Comparison of ENCODE assay signal across 22 cellular contexts in the genomic region with DNA sequence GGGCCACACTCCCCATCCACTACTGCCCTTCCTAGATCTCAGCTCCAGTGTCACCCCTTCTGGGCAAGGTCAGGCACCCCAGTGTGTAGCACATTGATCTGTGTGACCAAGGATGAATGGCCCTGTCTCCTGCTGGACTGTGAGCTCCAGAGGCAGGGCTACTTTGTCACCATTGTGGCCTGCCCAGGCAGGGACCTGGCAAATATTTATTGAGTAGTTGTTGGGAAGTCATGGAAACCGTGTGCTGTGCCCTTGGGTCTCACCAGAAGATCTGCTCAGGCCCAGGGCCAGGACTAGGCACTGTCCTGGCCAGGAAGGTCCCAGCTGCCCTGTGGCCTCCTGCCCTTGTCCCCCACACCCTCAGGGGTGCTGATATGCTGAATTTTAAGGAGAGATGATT. TPM values are rescaled to one million over a fixed set of nuclear protein-coding genes. Genes with fewer than 3 reads are reported as not detected.
DNase-seq lines count a peak whose midpoint lies in the region; ATAC-seq, FAIRE-seq and TF ChIP-seq lines count a peak whose summit lies in the region.
"Had no signal": no experiment of that assay in that cellular context is flagged by ENCODE, and none has a peak within 500 bp of the region (broad histone marks: within the 10 kb centered on the region; RNA-seq: fewer than 3 reads in every experiment).

No MANE protein-coding gene starts in this region.

- intact Hi-C loops in CD14-positive monocyte (cut with micrococcal nuclease) (no loop called here), HepG2 (cut with micrococcal nuclease; ENCODE audit: unreplicated experiment) (no loop called here)
- intact Hi-C loops in activated T-helper 1 cell treated with anti-CD3 and anti-CD28 coated beads, Interleukin-12 subunit alpha, Interleukin-12 subunit beta, Interleukin-2, Interleukin-4 antibody, amounts not matched to agents 30 ng/mL and 10 ng/mL and 1 ng/mL, durations not matched to agents 14 hours and 24 hours and 36 hours (cut with micrococcal nuclease) = no loop called here

- peak overlapping the region in 4 of 7 donors; percentile 41 to 61 (median 58) for H3K27ac Mint-ChIP-seq in CD14-positive monocyte
- peak overlapping the region; percentile 44 for H3K27ac Mint-ChIP-seq in activated T-helper 1 cell treated with anti-CD3 and anti-CD28 coated beads, Interleukin-12 subunit alpha, Interleukin-12 subunit beta, Interleukin-2, Interleukin-4 antibody, amounts not matched to agents 30 ng/mL and 10 ng/mL and 1 ng/mL, durations not matched to agents 14 hours and 24 hours and 36 hours

- H4K20me1 ChIP-seq in BLaER1 = peaks cover 100% of the 10 kb centered on the region
- H4K20me1 ChIP-seq in HepG2 (ENCODE audit: insufficient read depth, low read length) = peaks cover 4% of the 10 kb centered on the region

- DNase-seq in CD14-positive monocyte (ENCODE audit: low spot score) = no peak
- no peak for DNase-seq in activated T-helper 1 cell treated with anti-CD3 and anti-CD28 coated beads, Interleukin-12 subunit alpha, Interleukin-12 subunit beta, Interleukin-2, Interleukin-4 antibody, amounts not matched to agents 30 ng/mL and 10 ng/mL and 1 ng/mL, durations not matched to agents 14 hours and 24 hours and 36 hours (ENCODE audit: low spot score)
- DNase-seq in HepG2 (ENCODE audit: low spot score) = peak; percentile 93
- no peak for DNase-seq in HCEC 1CT
- no peak for DNase-seq in GM19240 (ENCODE audit: insufficient read length, low spot score)
- DNase-seq in stimulated activated CD4-positive, alpha-beta T cell treated with anti-CD3 and anti-CD28 coated beads, Interleukin-4, amount 100 ng/mL, for 4 hours = no peak
- DNase-seq: activated CD4-positive, alpha-beta T cell treated with anti-CD3 and anti-CD28 coated beads for 1 hour; brain microvascular endothelial cell; dermis blood vessel endothelial cell; KBM-7; lower lobe of right lung; NCI-H1092; NCI-H526; small intestine; stimulated activated CD8-positive, alpha-beta memory T cell treated with anti-CD3 and anti-CD28 coated beads, Interleukin-4, amount 100 ng/mL, for 48 hours had no signal

- peak; percentile 63 to 74; a peak in 2 of 4 replicates for TF ChIP-seq EP300 in HepG2 (IDR thresholded peaks at IDR 0.05; ENCODE audit: low read depth in 2 of 2, low read length in 2 of 2)
- no peak for TF ChIP-seq EP300 in HepG2 (CRISPR knock-in tag; IDR thresholded peaks at IDR 0.05; ENCODE audit: borderline replicate concordance)

- no peaks in the 10 kb centered on the region for H3K27me3 Mint-ChIP-seq in CD14-positive monocyte (ENCODE audit: low read depth in 3 of 3)
- H3K27me3 Mint-ChIP-seq in activated T-helper 1 cell treated with anti-CD3 and anti-CD28 coated beads, Interleukin-12 subunit alpha, Interleukin-12 subunit beta, Interleukin-2, Interleukin-4 antibody, amounts not matched to agents 30 ng/mL and 10 ng/mL and 1 ng/mL, durations not matched to agents 14 hours and 24 hours and 36 hours (ENCODE audit: insufficient read depth) = no peaks in the 10 kb centered on the region

- H3K36me3 ChIP-seq in BLaER1 (peaks cover 88% of the 10 kb centered on the region), HepG2 (replicated peaks in 1 of 2; ENCODE audit: control insufficient read depth in 1 of 2, insufficient read depth in 2 of 2, low read length in 2 of 2) (peaks cover 4 to 29% of the 10 kb centered on the region in 2 experiments; a peak in 4 of 5 replicates)
- H3K36me3 ChIP-seq: thoracic aorta had no signal

- no peak for TF ChIP-seq CTCF in CD14-positive monocyte (IDR thresholded peaks at IDR 0.05)
- TF ChIP-seq CTCF in HepG2 (CRISPR knock-in tag; IDR thresholded peaks at IDR 0.05) = 0 out of 2 replicates have a peak, but pooled peaks have one; percentile 20

- in situ Hi-C loops in HepG2 (cut with HindIII; ENCODE audit: extremely low pct_ligation_motif_present, low pct_unique_long_range_greater_than_20kb) = no loop called here

- CTCF ChIA-PET in HepG2 (lab: Yijun Ruan, JAX; ENCODE audit: low intra/inter-chr PET ratio, low total read pairs) = no interaction called here

- ATAC-seq in HepG2 = peak; percentile 96
- no peak for ATAC-seq in HG03135 (IDR thresholded peaks at IDR 0.05; ENCODE audit: unreplicated experiment)
- ATAC-seq: activated naive CD4-positive, alpha-beta T cell treated with anti-CD3 and anti-CD28 coated beads, Interleukin-2, amount 50 U/mL, for 72 hours; gastroesophageal sphincter had no signal

- H3K4me3 Mint-ChIP-seq in CD14-positive monocyte = no peak overlapping the region
- no peak overlapping the region for H3K4me3 Mint-ChIP-seq in activated T-helper 1 cell treated with anti-CD3 and anti-CD28 coated beads, Interleukin-12 subunit alpha, Interleukin-12 subunit beta, Interleukin-2, Interleukin-4 antibody, amounts not matched to agents 30 ng/mL and 10 ng/mL and 1 ng/mL, durations not matched to agents 14 hours and 24 hours and 36 hours

- H3K4me1 ChIP-seq in BLaER1 (peaks cover 47% of the 10 kb centered on the region), HepG2 (ENCODE audit: insufficient read depth, low read length) (peaks cover 38% of the 10 kb centered on the region)

- H3K27me3 ChIP-seq in BLaER1 (no peaks in the 10 kb centered on the region), HepG2 (ENCODE audit: control insufficient read depth in 1 of 2, insufficient read depth in 2 of 2, low read length in 2 of 2) (no peaks in the 10 kb centered on the region)
- H3K27me3 ChIP-seq: brain microvascular endothelial cell, gastroesophageal sphincter had no signal

- TF ChIP-seq RAD21 in HepG2 (CRISPR knock-in tag; IDR thresholded peaks at IDR 0.05) = 0 out of 2 replicates have a peak, but pooled peaks have one; percentile 38

- H3K9me3 Mint-ChIP-seq in CD14-positive monocyte = peaks cover 0 to 1% (median 0%) of the 10 kb centered on the region in 7 donors
- no peaks in the 10 kb centered on the region for H3K9me3 Mint-ChIP-seq in activated T-helper 1 cell treated with anti-CD3 and anti-CD28 coated beads, Interleukin-12 subunit alpha, Interleukin-12 subunit beta, Interleukin-2, Interleukin-4 antibody, amounts not matched to agents 30 ng/mL and 10 ng/mL and 1 ng/mL, durations not matched to agents 14 hours and 24 hours and 36 hours
- H3K9me3 Mint-ChIP-seq: activated naive CD4-positive, alpha-beta T cell treated with anti-CD3 and anti-CD28 coated beads, Interleukin-2, amount 50 U/mL, for 72 hours had no signal

- H2AFZ ChIP-seq in HepG2 (ENCODE audit: low read length) = no peak overlapping the region

- POLR2A ChIA-PET in HepG2 (lab: Yijun Ruan, JAX) = interaction anchor here (1.2 to 2.7 kb wide), 8 partner anchors 9 to 182 kb away, joined by 3 to 13 read pairs (median 8); a partner anchor contains a TSS

- H3K4me3 ChIP-seq in BLaER1 (no peak overlapping the region), HepG2 (replicated peaks in 1 of 3; ENCODE audit: insufficient read depth in 1 of 3, low read depth in 2 of 3, low read length in 3 of 3) (peak overlapping the region in 1 of 3 experiments; percentile 13; a peak in 2 of 6 replicates)
- H3K4me3 ChIP-seq: gastroesophageal sphincter, lower lobe of right lung, thoracic aorta had no signal

- H3K4me2 ChIP-seq in BLaER1 (no peak overlapping the region; the same call in 1 of the 2 replicates), HepG2 (ENCODE audit: low read depth, low read length) (peak overlapping the region; percentile 69)

- H3K9me3 ChIP-seq in BLaER1 (no peaks in the 10 kb centered on the region), HepG2 (ENCODE audit: low read length) (no peaks in the 10 kb centered on the region)
- H3K9me3 ChIP-seq: gastroesophageal sphincter, lower lobe of right lung, thoracic aorta had no signal

- H3K9ac ChIP-seq in BLaER1 (no peak overlapping the region; the same call in 1 of the 2 replicates), HepG2 (ENCODE audit: insufficient read depth, low read depth, low read length) (peak overlapping the region; percentile 77)

- H3K27ac ChIP-seq in BLaER1 (peak overlapping the region; percentile 45; the same call in 1 of the 2 replicates), HepG2 (ENCODE audit: extremely low read length, insufficient read depth, low read length) (peak overlapping the region; percentile 96)
- H3K27ac ChIP-seq: brain microvascular endothelial cell, gastroesophageal sphincter, lower lobe of right lung, thoracic aorta had no signal

- peaks cover 19% of the 10 kb centered on the region for H3K4me1 Mint-ChIP-seq in CD14-positive monocyte
- peaks cover 36% of the 10 kb centered on the region for H3K4me1 Mint-ChIP-seq in activated T-helper 1 cell treated with anti-CD3 and anti-CD28 coated beads, Interleukin-12 subunit alpha, Interleukin-12 subunit beta, Interleukin-2, Interleukin-4 antibody, amounts not matched to agents 30 ng/mL and 10 ng/mL and 1 ng/mL, durations not matched to agents 14 hours and 24 hours and 36 hours (ENCODE audit: low read depth)

- no TSS peak for BruUV-seq in HepG2 (replicated peaks; lab: Mats Ljungman, UMichigan)

- peaks cover 10 to 43% of the 10 kb centered on the region in 2 donors for H3K36me3 Mint-ChIP-seq in CD14-positive monocyte
- peaks cover 9% of the 10 kb centered on the region for H3K36me3 Mint-ChIP-seq in activated T-helper 1 cell treated with anti-CD3 and anti-CD28 coated beads, Interleukin-12 subunit alpha, Interleukin-12 subunit beta, Interleukin-2, Interleukin-4 antibody, amounts not matched to agents 30 ng/mL and 10 ng/mL and 1 ng/mL, durations not matched to agents 14 hours and 24 hours and 36 hours (ENCODE audit: low read depth)

- no CpG with 5 or more reads among the region's 1 CpG for WGBS in HepG2 (ENCODE audit: low lambda C conversion rate)

- peak in 1 of 2 experiments; percentile 78; a peak in 2 of 4 replicates for TF ChIP-seq POLR2A in HepG2 (IDR thresholded peaks at IDR 0.05; ENCODE audit: insufficient read depth in 1 of 2, low read depth in 2 of 2, low read length in 2 of 2)

- peak; percentile 94 for FAIRE-seq in HepG2 (lab: Jason Lieb, UNC)
- FAIRE-seq: G401.6, small intestine had no signal

- peaks cover 65% of the 10 kb centered on the region for H3K79me2 ChIP-seq in HepG2 (ENCODE audit: insufficient read depth, low read length)

RNA-seq across cellular contexts. Expression of a gene that starts 10.5 kb away (rescaled TPM):
- polyA plus RNA-seq in CD14-positive monocyte (1 to 10 TPM; 1.1 to 2.2 TPM), HepG2 (2011; rRNA removed) (42.3 and 55.2 TPM in 2 replicates)
- 124 TPM in 2 replicates for total RNA-seq in activated T-helper 1 cell treated with anti-CD3 and anti-CD28 coated beads, Interleukin-12 subunit alpha, Interleukin-12 subunit beta, Interleukin-2, Interleukin-4 antibody, amounts not matched to agents 30 ng/mL and 10 ng/mL and 1 ng/mL, durations not matched to agents 14 hours and 24 hours and 36 hours
- 31.8 and 46.7 TPM in 2 replicates for total RNA-seq in HepG2 (2016; rRNA removed; fragmentation: Illumina TruSeq; extraction: Trizol)
- 6.8 and 8.2 TPM in 2 replicates for total RNA-seq in HepG2 (2016; cell fraction: cytosol; rRNA removed; fragmentation: Illumina TruSeq; extraction: Trizol; ENCODE audit: low read depth)
- total RNA-seq in HepG2 (2016; cell fraction: insoluble cytoplasmic fraction; rRNA removed; fragmentation: Illumina TruSeq; extraction: Trizol) = 29.7 and 42.3 TPM in 2 replicates
- 37.1 and 38.6 TPM in 2 replicates for total RNA-seq in HepG2 (2016; cell fraction: membrane; rRNA removed; fragmentation: Illumina TruSeq; extraction: Trizol)
- total RNA-seq in HepG2 (2016; cell fraction: nucleus; rRNA removed; fragmentation: Illumina TruSeq; extraction: Trizol) = 21.0 and 21.3 TPM in 2 replicates
- polyA plus RNA-seq in HepG2 (2011; cell fraction: cytosol; rRNA removed) = 33.3 and 62.6 TPM in 2 replicates
- polyA plus RNA-seq in HepG2 (2011; cell fraction: nucleus; rRNA removed) = 93.5 and 114 TPM in 2 replicates
- polyA plus RNA-seq in HepG2 (2012) = 13.2 and 18.2 TPM in 2 replicates
- 6.3 and 6.7 TPM in 2 replicates for polyA plus RNA-seq in HepG2 (2016; cell fraction: cytosol; fragmentation: Illumina TruSeq; extraction: Trizol; ENCODE audit: low read depth)
- polyA plus RNA-seq in HepG2 (2016; cell fraction: insoluble cytoplasmic fraction; fragmentation: Illumina TruSeq; extraction: Trizol; ENCODE audit: low read depth) = 35.6 and 46.3 TPM in 2 replicates
- 28.2 and 28.5 TPM in 2 replicates for polyA plus RNA-seq in HepG2 (2016; cell fraction: membrane; fragmentation: Illumina TruSeq; extraction: Trizol; ENCODE audit: low read depth)
- polyA plus RNA-seq in HepG2 (2016; cell fraction: nucleus; fragmentation: Illumina TruSeq; extraction: Trizol; ENCODE audit: insufficient read depth, low read depth) = 37.4 and 39.4 TPM in 2 replicates
- 91.1 and 200 TPM in 2 replicates for polyA minus RNA-seq in HepG2 (2011; rRNA and poly(A)+ RNA removed; ENCODE audit: low replicate concordance)
- 45.0 and 58.7 TPM in 2 replicates for polyA minus RNA-seq in HepG2 (2011; cell fraction: cytosol; rRNA and poly(A)+ RNA removed)
- 12.7 and 13.6 TPM in 2 replicates for polyA minus RNA-seq in HepG2 (2011; cell fraction: nucleus; rRNA and poly(A)+ RNA removed)

RNA-seq across cellular contexts. Expression of a gene that starts 12.0 kb away (rescaled TPM):
- polyA plus RNA-seq in CD14-positive monocyte = 10 to 100 TPM; 14.5 TPM
- total RNA-seq in activated T-helper 1 cell treated with anti-CD3 and anti-CD28 coated beads, Interleukin-12 subunit alpha, Interleukin-12 subunit beta, Interleukin-2, Interleukin-4 antibody, amounts not matched to agents 30 ng/mL and 10 ng/mL and 1 ng/mL, durations not matched to agents 14 hours and 24 hours and 36 hours = 154 and 157 TPM in 2 replicates
- 27.9 and 44.1 TPM in 2 replicates for total RNA-seq in HepG2 (2016; rRNA removed; fragmentation: Illumina TruSeq; extraction: Trizol)
- total RNA-seq in HepG2 (2016; cell fraction: cytosol; rRNA removed; fragmentation: Illumina TruSeq; extraction: Trizol; ENCODE audit: low read depth) = 9.6 and 11.8 TPM in 2 replicates
- 23.9 and 45.4 TPM in 2 replicates for total RNA-seq in HepG2 (2016; cell fraction: insoluble cytoplasmic fraction; rRNA removed; fragmentation: Illumina TruSeq; extraction: Trizol)
- total RNA-seq in HepG2 (2016; cell fraction: membrane; rRNA removed; fragmentation: Illumina TruSeq; extraction: Trizol) = 14.3 and 15.5 TPM in 2 replicates
- total RNA-seq in HepG2 (2016; cell fraction: nucleus; rRNA removed; fragmentation: Illumina TruSeq; extraction: Trizol) = 55.3 and 60.2 TPM in 2 replicates
- 35.5 and 42.9 TPM in 2 replicates for polyA plus RNA-seq in HepG2 (2011; rRNA removed)
- polyA plus RNA-seq in HepG2 (2011; cell fraction: cytosol; rRNA removed) = 16.0 and 24.0 TPM in 2 replicates
- 421 and 529 TPM in 2 replicates for polyA plus RNA-seq in HepG2 (2011; cell fraction: nucleus; rRNA removed)
- polyA plus RNA-seq in HepG2 (2012) = 22.9 and 29.0 TPM in 2 replicates
- polyA plus RNA-seq in HepG2 (2016; cell fraction: cytosol; fragmentation: Illumina TruSeq; extraction: Trizol; ENCODE audit: low read depth) = 9.7 and 9.9 TPM in 2 replicates
- 24.6 and 27.1 TPM in 2 replicates for polyA plus RNA-seq in HepG2 (2016; cell fraction: insoluble cytoplasmic fraction; fragmentation: Illumina TruSeq; extraction: Trizol; ENCODE audit: low read depth)
- 10.7 and 11.5 TPM in 2 replicates for polyA plus RNA-seq in HepG2 (2016; cell fraction: membrane; fragmentation: Illumina TruSeq; extraction: Trizol; ENCODE audit: low read depth)
- 144 and 171 TPM in 2 replicates for polyA plus RNA-seq in HepG2 (2016; cell fraction: nucleus; fragmentation: Illumina TruSeq; extraction: Trizol; ENCODE audit: insufficient read depth, low read depth)
- polyA minus RNA-seq in HepG2 (2011; rRNA and poly(A)+ RNA removed; ENCODE audit: low replicate concordance) = 61.2 and 61.3 TPM in 2 replicates
- 12.5 and 24.5 TPM in 2 replicates for polyA minus RNA-seq in HepG2 (2011; cell fraction: cytosol; rRNA and poly(A)+ RNA removed)
- 44.6 and 48.9 TPM in 2 replicates for polyA minus RNA-seq in HepG2 (2011; cell fraction: nucleus; rRNA and poly(A)+ RNA removed)

RNA-seq across cellular contexts. Expression of a gene that starts 21.6 kb away (rescaled TPM):
- polyA plus RNA-seq in CD14-positive monocyte (100 to 1,000 TPM; 158 to 172 TPM), HepG2 (2011; rRNA removed) (66.4 and 85.5 TPM in 2 replicates)
- total RNA-seq in activated T-helper 1 cell treated with anti-CD3 and anti-CD28 coated beads, Interleukin-12 subunit alpha, Interleukin-12 subunit beta, Interleukin-2, Interleukin-4 antibody, amounts not matched to agents 30 ng/mL and 10 ng/mL and 1 ng/mL, durations not matched to agents 14 hours and 24 hours and 36 hours = 73.8 and 78.1 TPM in 2 replicates
- total RNA-seq in HepG2 (2016; rRNA removed; fragmentation: Illumina TruSeq; extraction: Trizol) = 36.8 and 47.9 TPM in 2 replicates
- total RNA-seq in HepG2 (2016; cell fraction: cytosol; rRNA removed; fragmentation: Illumina TruSeq; extraction: Trizol; ENCODE audit: low read depth) = 56.0 and 67.5 TPM in 2 replicates
- total RNA-seq in HepG2 (2016; cell fraction: insoluble cytoplasmic fraction; rRNA removed; fragmentation: Illumina TruSeq; extraction: Trizol) = 33.4 and 50.3 TPM in 2 replicates
- 78.5 and 90.1 TPM in 2 replicates for total RNA-seq in HepG2 (2016; cell fraction: membrane; rRNA removed; fragmentation: Illumina TruSeq; extraction: Trizol)
- 27.2 and 35.2 TPM in 2 replicates for total RNA-seq in HepG2 (2016; cell fraction: nucleus; rRNA removed; fragmentation: Illumina TruSeq; extraction: Trizol)
- polyA plus RNA-seq in HepG2 (2011; cell fraction: cytosol; rRNA removed) = 58.0 and 78.9 TPM in 2 replicates
- 198 and 219 TPM in 2 replicates for polyA plus RNA-seq in HepG2 (2011; cell fraction: nucleus; rRNA removed)
- polyA plus RNA-seq in HepG2 (2012) = 28.8 and 43.3 TPM in 2 replicates
- polyA plus RNA-seq in HepG2 (2016; cell fraction: cytosol; fragmentation: Illumina TruSeq; extraction: Trizol; ENCODE audit: low read depth) = 79.7 and 89.7 TPM in 2 replicates
- 39.4 and 44.9 TPM in 2 replicates for polyA plus RNA-seq in HepG2 (2016; cell fraction: insoluble cytoplasmic fraction; fragmentation: Illumina TruSeq; extraction: Trizol; ENCODE audit: low read depth)
- polyA plus RNA-seq in HepG2 (2016; cell fraction: membrane; fragmentation: Illumina TruSeq; extraction: Trizol; ENCODE audit: low read depth) = 85.7 and 88.6 TPM in 2 replicates
- 76.5 and 85.3 TPM in 2 replicates for polyA plus RNA-seq in HepG2 (2016; cell fraction: nucleus; fragmentation: Illumina TruSeq; extraction: Trizol; ENCODE audit: insufficient read depth, low read depth)
- 37.6 and 153 TPM in 2 replicates for polyA minus RNA-seq in HepG2 (2011; rRNA and poly(A)+ RNA removed; ENCODE audit: low replicate concordance)
- polyA minus RNA-seq in HepG2 (2011; cell fraction: cytosol; rRNA and poly(A)+ RNA removed) = 11.9 and 14.2 TPM in 2 replicates
- 10.3 and 12.1 TPM in 2 replicates for polyA minus RNA-seq in HepG2 (2011; cell fraction: nucleus; rRNA and poly(A)+ RNA removed)

RNA-seq across cellular contexts. Expression of a gene that starts 21.6 kb away (rescaled TPM):
- 100 to 1,000 TPM; 355 to 601 TPM for polyA plus RNA-seq in CD14-positive monocyte
- total RNA-seq in activated T-helper 1 cell treated with anti-CD3 and anti-CD28 coated beads, Interleukin-12 subunit alpha, Interleukin-12 subunit beta, Interleukin-2, Interleukin-4 antibody, amounts not matched to agents 30 ng/mL and 10 ng/mL and 1 ng/mL, durations not matched to agents 14 hours and 24 hours and 36 hours = 173 and 175 TPM in 2 replicates
- 10.0 and 14.3 TPM in 2 replicates for total RNA-seq in HepG2 (2016; rRNA removed; fragmentation: Illumina TruSeq; extraction: Trizol)
- total RNA-seq in HepG2 (2016; cell fraction: cytosol; rRNA removed; fragmentation: Illumina TruSeq; extraction: Trizol; ENCODE audit: low read depth) = 5.0 and 5.9 TPM in 2 replicates
- 8.1 and 16.1 TPM in 2 replicates for total RNA-seq in HepG2 (2016; cell fraction: insoluble cytoplasmic fraction; rRNA removed; fragmentation: Illumina TruSeq; extraction: Trizol)
- 10.0 and 11.1 TPM in 2 replicates for total RNA-seq in HepG2 (2016; cell fraction: membrane; rRNA removed; fragmentation: Illumina TruSeq; extraction: Trizol)
- total RNA-seq in HepG2 (2016; cell fraction: nucleus; rRNA removed; fragmentation: Illumina TruSeq; extraction: Trizol) = 12.6 and 13.6 TPM in 2 replicates
- 10.1 and 12.9 TPM in 2 replicates for polyA plus RNA-seq in HepG2 (2011; rRNA removed)
- 14.4 and 15.3 TPM in 2 replicates for polyA plus RNA-seq in HepG2 (2011; cell fraction: cytosol; rRNA removed)
- polyA plus RNA-seq in HepG2 (2011; cell fraction: nucleus; rRNA removed) = 84.6 and 97.2 TPM in 2 replicates
- 20.1 and 25.8 TPM in 2 replicates for polyA plus RNA-seq in HepG2 (2012)
- 5.5 and 5.8 TPM in 2 replicates for polyA plus RNA-seq in HepG2 (2016; cell fraction: cytosol; fragmentation: Illumina TruSeq; extraction: Trizol; ENCODE audit: low read depth)
- polyA plus RNA-seq in HepG2 (2016; cell fraction: insoluble cytoplasmic fraction; fragmentation: Illumina TruSeq; extraction: Trizol; ENCODE audit: low read depth) = 17.5 and 22.6 TPM in 2 replicates
- polyA plus RNA-seq in HepG2 (2016; cell fraction: membrane; fragmentation: Illumina TruSeq; extraction: Trizol; ENCODE audit: low read depth) = 9.7 and 9.8 TPM in 2 replicates
- polyA plus RNA-seq in HepG2 (2016; cell fraction: nucleus; fragmentation: Illumina TruSeq; extraction: Trizol; ENCODE audit: insufficient read depth, low read depth) = 39.1 and 40.8 TPM in 2 replicates
- polyA minus RNA-seq in HepG2 (2011; rRNA and poly(A)+ RNA removed; ENCODE audit: low replicate concordance) = 8.1 and 9.7 TPM in 2 replicates
- polyA minus RNA-seq in HepG2 (2011; cell fraction: cytosol; rRNA and poly(A)+ RNA removed) = 7.0 and 7.3 TPM in 2 replicates
- polyA minus RNA-seq in HepG2 (2011; cell fraction: nucleus; rRNA and poly(A)+ RNA removed) = 9.7 and 9.9 TPM in 2 replicates

RNA-seq across cellular contexts. Expression of a gene that starts 25.9 kb away (rescaled TPM):
- polyA plus RNA-seq in CD14-positive monocyte (10 to 100 TPM; 35.7 to 37.1 TPM), HepG2 (2011; rRNA removed) (0.72 and 0.92 TPM in 2 replicates)
- total RNA-seq in activated T-helper 1 cell treated with anti-CD3 and anti-CD28 coated beads, Interleukin-12 subunit alpha, Interleukin-12 subunit beta, Interleukin-2, Interleukin-4 antibody, amounts not matched to agents 30 ng/mL and 10 ng/mL and 1 ng/mL, durations not matched to agents 14 hours and 24 hours and 36 hours = 2.4 and 2.5 TPM in 2 replicates
- total RNA-seq in HepG2 (2016; rRNA removed; fragmentation: Illumina TruSeq; extraction: Trizol) = 0.69 and 0.75 TPM in 2 replicates
- total RNA-seq in HepG2 (2016; cell fraction: cytosol; rRNA removed; fragmentation: Illumina TruSeq; extraction: Trizol; ENCODE audit: low read depth) = 0.79 and 0.91 TPM in 2 replicates
- total RNA-seq in HepG2 (2016; cell fraction: insoluble cytoplasmic fraction; rRNA removed; fragmentation: Illumina TruSeq; extraction: Trizol) = 0.40 and 0.97 TPM in 2 replicates
- 0.74 and 0.90 TPM in 2 replicates for total RNA-seq in HepG2 (2016; cell fraction: membrane; rRNA removed; fragmentation: Illumina TruSeq; extraction: Trizol)
- 0.31 and 0.75 TPM in 2 replicates for total RNA-seq in HepG2 (2016; cell fraction: nucleus; rRNA removed; fragmentation: Illumina TruSeq; extraction: Trizol)
- 0.71 and 1.6 TPM in 2 replicates for polyA plus RNA-seq in HepG2 (2011; cell fraction: cytosol; rRNA removed)
- polyA plus RNA-seq in HepG2 (2011; cell fraction: nucleus; rRNA removed) = 2.0 and 2.6 TPM in 2 replicates
- 0.31 and 0.32 TPM in 2 replicates for polyA plus RNA-seq in HepG2 (2012)
- polyA plus RNA-seq in HepG2 (2016; cell fraction: cytosol; fragmentation: Illumina TruSeq; extraction: Trizol; ENCODE audit: low read depth) = 0.57 and 0.66 TPM in 2 replicates
- 0.51 and 0.59 TPM in 2 replicates for polyA plus RNA-seq in HepG2 (2016; cell fraction: insoluble cytoplasmic fraction; fragmentation: Illumina TruSeq; extraction: Trizol; ENCODE audit: low read depth)
- polyA plus RNA-seq in HepG2 (2016; cell fraction: membrane; fragmentation: Illumina TruSeq; extraction: Trizol; ENCODE audit: low read depth) = 0.76 and 0.86 TPM in 2 replicates
- 0.93 and 1.5 TPM in 2 replicates for polyA plus RNA-seq in HepG2 (2016; cell fraction: nucleus; fragmentation: Illumina TruSeq; extraction: Trizol; ENCODE audit: insufficient read depth, low read depth)
- 0.09 and 1.9 TPM in 2 replicates for polyA minus RNA-seq in HepG2 (2011; rRNA and poly(A)+ RNA removed; ENCODE audit: low replicate concordance)
- polyA minus RNA-seq in HepG2 (2011; cell fraction: cytosol; rRNA and poly(A)+ RNA removed) = 0.49 and 0.70 TPM in 2 replicates
- 0.64 and 1.1 TPM in 2 replicates for polyA minus RNA-seq in HepG2 (2011; cell fraction: nucleus; rRNA and poly(A)+ RNA removed)
- total RNA-seq: myocyte had no signal
